In the genomic region with DNA sequence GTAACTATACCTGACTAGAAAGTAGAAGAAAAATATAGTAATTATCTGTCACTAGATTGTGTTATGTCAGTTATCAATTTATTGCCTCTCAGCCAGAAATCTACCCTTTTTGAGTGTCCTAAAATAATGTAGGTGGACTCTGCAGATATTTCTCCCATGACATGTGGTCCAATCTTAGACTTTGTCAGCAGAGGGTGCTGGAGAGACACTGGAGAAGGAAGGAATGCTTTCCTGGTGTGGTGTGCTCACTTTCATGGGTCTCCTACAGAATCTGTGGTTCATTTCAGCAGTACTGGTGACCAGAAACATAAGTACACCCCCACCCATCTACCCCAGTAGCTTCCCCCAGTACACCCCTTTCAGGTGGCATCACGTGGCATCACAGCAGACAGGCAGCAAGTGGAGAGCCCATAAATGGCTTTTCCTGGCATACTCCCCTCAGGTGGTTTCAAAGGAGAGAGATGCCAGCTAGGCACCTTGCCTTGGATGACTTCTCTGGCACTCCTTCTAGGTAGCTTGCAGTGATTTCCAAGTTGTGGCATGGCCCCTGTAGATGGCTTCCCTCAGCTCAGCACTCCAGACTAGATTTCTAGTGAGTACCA, we compare ENCODE assay signal across 9 cellular contexts.
DNase-seq lines count a peak whose midpoint lies in the region; ATAC-seq and TF ChIP-seq lines count a peak whose summit lies in the region.
"Had no signal": no experiment of that assay in that cellular context is flagged by ENCODE, and none has a peak within 500 bp of the region (broad histone marks: within the 10 kb centered on the region; RNA-seq: fewer than 3 reads in every experiment).

No MANE protein-coding gene starts in this region.

- peak; percentile 82 for TF ChIP-seq CTCF in epithelial cell of esophagus (IDR thresholded peaks at IDR 0.05; ENCODE audit: insufficient read depth, low read depth, low read length, missing control alignments)
- peak in 1 of 3 experiments; percentile 15 for TF ChIP-seq CTCF in testis (IDR thresholded peaks at IDR 0.05)

- H3K9me3 Mint-ChIP-seq in stimulated activated memory B cell treated with anti-CD40 and anti-IgM and Interleukin-4, amounts not matched to agents 10 μg/mL and 1 μg/mL and 100 μg/mL, for 72 hours = no peaks in the 10 kb centered on the region
- H3K9me3 Mint-ChIP-seq: activated naive CD4-positive, alpha-beta T cell treated with anti-CD3 and anti-CD28 coated beads, Interleukin-2, amount 50 U/mL, for 24 hours had no signal

- H3K4me3 Mint-ChIP-seq in stimulated activated memory B cell treated with anti-CD40 and anti-IgM and Interleukin-4, amounts not matched to agents 10 μg/mL and 1 μg/mL and 100 μg/mL, for 72 hours = no peak overlapping the region
- H3K4me3 Mint-ChIP-seq: activated naive CD4-positive, alpha-beta T cell treated with anti-CD3 and anti-CD28 coated beads, Interleukin-2, amount 50 U/mL, for 24 hours had no signal

- no peak overlapping the region for H3K27ac Mint-ChIP-seq in stimulated activated memory B cell treated with anti-CD40 and anti-IgM and Interleukin-4, amounts not matched to agents 10 μg/mL and 1 μg/mL and 100 μg/mL, for 72 hours
- H3K27ac Mint-ChIP-seq: activated naive CD4-positive, alpha-beta T cell treated with anti-CD3 and anti-CD28 coated beads, Interleukin-2, amount 50 U/mL, for 24 hours had no signal

- no peaks in the 10 kb centered on the region for H3K4me1 Mint-ChIP-seq in stimulated activated memory B cell treated with anti-CD40 and anti-IgM and Interleukin-4, amounts not matched to agents 10 μg/mL and 1 μg/mL and 100 μg/mL, for 72 hours
- H3K4me1 Mint-ChIP-seq: activated naive CD4-positive, alpha-beta T cell treated with anti-CD3 and anti-CD28 coated beads, Interleukin-2, amount 50 U/mL, for 24 hours had no signal

- no peak overlapping the region for H3K4me3 ChIP-seq in epithelial cell of esophagus (ENCODE audit: low read length)
- H3K4me3 ChIP-seq in testis = no peak overlapping the region

- H3K9me3 ChIP-seq in testis = no peaks in the 10 kb centered on the region

- no peak for ATAC-seq in GM21447 (IDR thresholded peaks at IDR 0.05; ENCODE audit: unreplicated experiment)
- ATAC-seq in stimulated activated memory B cell treated with anti-CD40 and anti-IgM and Interleukin-4, amounts not matched to agents 10 μg/mL and 1 μg/mL and 100 μg/mL, for 72 hours = no peak

- H3K4me1 ChIP-seq in testis = no peaks in the 10 kb centered on the region

- 79 to 89% methylated on average over 1 of the region's 1 CpG for WGBS in testis, 2 donors

- intact Hi-C loops in testis (cut with DNase I; ENCODE audit: low total_unique reads) = no loop called here

- no peaks in the 10 kb centered on the region for H3K36me3 Mint-ChIP-seq in stimulated activated memory B cell treated with anti-CD40 and anti-IgM and Interleukin-4, amounts not matched to agents 10 μg/mL and 1 μg/mL and 100 μg/mL, for 72 hours
- H3K36me3 Mint-ChIP-seq: activated naive CD4-positive, alpha-beta T cell treated with anti-CD3 and anti-CD28 coated beads, Interleukin-2, amount 50 U/mL, for 24 hours had no signal

- H3K27ac ChIP-seq in testis = no peak overlapping the region

- TF ChIP-seq POLR2A in testis (IDR thresholded peaks at IDR 0.05) = no peak

- H3K36me3 ChIP-seq in testis (ENCODE audit: low read depth, missing control alignments) = no peaks in the 10 kb centered on the region

- H3K27me3 ChIP-seq in testis = no peaks in the 10 kb centered on the region

- DNase-seq in activated T-cell treated with anti-CD3 and anti-CD28 coated beads for 48 hours (ENCODE audit: low read depth) (peak; percentile 6), NCI-H69 (lab: John Stamatoyannopoulos, UW) (peak; percentile 63), epithelial cell of esophagus (ENCODE audit: low read depth) (peak; percentile 49), testis (peak; percentile 34), occipital lobe (lab: John Stamatoyannopoulos, UW) (no peak)
- DNase-seq in activated T-cell treated with anti-CD3 and anti-CD28 coated beads, Interleukin-2, amount 50 U/mL, for 1 hour = no peak

- H3K27me3 Mint-ChIP-seq in stimulated activated memory B cell treated with anti-CD40 and anti-IgM and Interleukin-4, amounts not matched to agents 10 μg/mL and 1 μg/mL and 100 μg/mL, for 72 hours = peaks cover 18% of the 10 kb centered on the region

Comparison
In these comparisons a context has a peak if more than half of its experiments do, and no peak if none do; other contexts are left out.
1. DNase-seq: peak in activated T-cell treated with anti-CD3 and anti-CD28 coated beads for 48 hours (single experiment), NCI-H69 (single experiment), epithelial cell of esophagus (single experiment) and testis (single experiment); none in activated T-cell treated with anti-CD3 and anti-CD28 coated beads, Interleukin-2, amount 50 U/mL, for 1 hour (single experiment) and occipital lobe (single experiment).